ENCODE assay signal across 16 cellular contexts in the genomic region with DNA sequence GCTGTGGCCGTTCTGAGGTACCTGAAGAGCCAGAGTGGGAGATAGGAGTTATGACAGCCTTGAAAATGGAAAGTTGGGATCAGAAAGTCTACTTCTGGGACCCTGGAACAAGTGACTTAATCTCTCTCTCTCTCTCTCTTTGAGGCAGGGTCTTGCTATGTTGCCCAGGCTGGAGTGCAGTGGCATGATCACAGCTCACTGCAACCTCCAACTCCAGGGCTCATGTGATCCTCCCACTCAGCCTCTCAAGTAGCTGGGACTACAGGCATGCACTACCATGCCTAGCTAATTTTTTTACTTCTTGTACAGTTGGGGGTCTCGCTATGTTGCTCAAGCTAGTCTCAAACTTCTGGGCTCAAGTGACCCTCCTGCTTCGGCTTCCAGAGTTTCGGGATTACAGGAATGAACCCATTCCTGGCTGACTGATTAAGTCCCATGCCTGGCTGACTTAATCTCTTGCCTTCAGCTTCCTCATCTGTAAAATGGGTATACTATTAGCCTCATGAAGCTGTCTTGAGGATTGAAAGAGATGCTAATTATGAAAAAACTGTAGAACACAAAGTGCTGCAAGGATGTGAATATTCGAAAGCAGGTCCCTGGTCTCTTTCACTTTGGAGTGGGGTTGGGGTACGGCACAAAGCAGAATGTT.
A peak's percentile ranks its signal among the peaks of the same experiment; 100 is the strongest.
DNase-seq lines count a peak whose midpoint lies in the region; ATAC-seq and TF ChIP-seq lines count a peak whose summit lies in the region.
"Had no signal": no experiment of that assay in that cellular context is flagged by ENCODE, and none has a peak within 500 bp of the region (broad histone marks: within the 10 kb centered on the region; RNA-seq: fewer than 3 reads in every experiment).

No MANE protein-coding gene starts in this region.

- H3K9me3 Mint-ChIP-seq in T-helper 2 cell treated with Interferon-gamma antibody and Interleukin-4, amounts not matched to agents 5 μg/mL and 100 μg/mL, for 36 hours: no peaks in the 10 kb centered on the region
- H3K9me3 Mint-ChIP-seq: activated CD8-positive, alpha-beta T cell treated with anti-CD3 and anti-CD28 coated beads for 36 hours; activated T-helper 17 cell treated with anti-CD3 and anti-CD28 coated beads, Interleukin-2, amount 50 U/mL, for 72 hours; dendritic cell treated with granulocyte-macrophage colony-stimulating factor and Interleukin-4, amounts not matched to agents 40 ng/mL and 50 ng/mL, for 4 days; neural crest cell had no signal

- POLR2A ChIA-PET in SK-N-SH (lab: Yijun Ruan, JAX): no interaction called here
- POLR2A ChIA-PET in PC-3 (lab: Charles Lee; ENCODE audit: unreplicated experiment): interaction anchor here (0.6 kb wide), 1 partner anchor 46 kb away, joined by 4 read pairs; no protein-coding TSS in a partner anchor

- TF ChIP-seq RAD21 in SK-N-SH (IDR thresholded peaks at IDR 0.05; ENCODE audit: low read length): no peak

- no peaks in the 10 kb centered on the region for H3K27me3 ChIP-seq in effector memory CD4-positive, alpha-beta T cell (replicated peaks; ENCODE audit: control insufficient read depth, insufficient read depth, low read length, poor library complexity, severe bottlenecking)
- H3K27me3 ChIP-seq in sigmoid colon: no peaks in the 10 kb centered on the region
- no peaks in the 10 kb centered on the region for H3K27me3 ChIP-seq in SK-N-SH (ENCODE audit: insufficient read depth)
- H3K27me3 ChIP-seq in PC-3 (ENCODE audit: low read length): no peaks in the 10 kb centered on the region
- H3K27me3 ChIP-seq: tibial artery had no signal

- peak; percentile 1 for ATAC-seq in HG03521 (IDR thresholded peaks at IDR 0.05; ENCODE audit: unreplicated experiment)
- no peak for ATAC-seq in PC-3

- H3K79me2 ChIP-seq in SK-N-SH (ENCODE audit: insufficient read depth) (peaks cover 43% of the 10 kb centered on the region; the same call in 1 of the 2 replicates), PC-3 (ENCODE audit: low read length) (peaks cover 12% of the 10 kb centered on the region; the same call in 1 of the 2 replicates)

- H3K27ac ChIP-seq in effector memory CD4-positive, alpha-beta T cell (ENCODE audit: insufficient read depth, low read length, poor library complexity, severe bottlenecking): peak overlapping the region; percentile 56
- peak overlapping the region; percentile 27 to 64 (median 40) for H3K27ac ChIP-seq in sigmoid colon
- H3K27ac ChIP-seq in SK-N-SH (ENCODE audit: low read depth in 2 of 2, low read length in 1 of 2): no peak overlapping the region
- no peak overlapping the region for H3K27ac ChIP-seq in PC-3 (ENCODE audit: low read length)
- H3K27ac ChIP-seq: 22Rv1, tibial artery had no signal

- intact Hi-C loops in sigmoid colon (cut with DNase I): no loop called here
- intact Hi-C loops in PC-3 (cut with micrococcal nuclease): no loop called here

- no peaks in the 10 kb centered on the region for H3K9me3 ChIP-seq in effector memory CD4-positive, alpha-beta T cell (ENCODE audit: control insufficient read depth, low read length)
- no peaks in the 10 kb centered on the region for H3K9me3 ChIP-seq in sigmoid colon
- no peaks in the 10 kb centered on the region for H3K9me3 ChIP-seq in SK-N-SH
- H3K9me3 ChIP-seq in PC-3 (ENCODE audit: low read length): no peaks in the 10 kb centered on the region
- H3K9me3 ChIP-seq: tibial artery had no signal

- H3K4me2 ChIP-seq in SK-N-SH: no peak overlapping the region
- H3K4me2 ChIP-seq in PC-3 (ENCODE audit: low read length): no peak overlapping the region

- H2AFZ ChIP-seq in SK-N-SH (ENCODE audit: low read depth) (no peak overlapping the region), PC-3 (ENCODE audit: low read length) (no peak overlapping the region)

- peaks cover 36% of the 10 kb centered on the region for H3K4me1 Mint-ChIP-seq in T-helper 2 cell treated with Interferon-gamma antibody and Interleukin-4, amounts not matched to agents 5 μg/mL and 100 μg/mL, for 36 hours (ENCODE audit: low read depth)

- no peaks in the 10 kb centered on the region for H4K20me1 ChIP-seq in SK-N-SH (ENCODE audit: insufficient read depth)
- no peaks in the 10 kb centered on the region for H4K20me1 ChIP-seq in PC-3 (ENCODE audit: low read length)

- peaks cover 17% of the 10 kb centered on the region for H3K27me3 Mint-ChIP-seq in T-helper 2 cell treated with Interferon-gamma antibody and Interleukin-4, amounts not matched to agents 5 μg/mL and 100 μg/mL, for 36 hours (ENCODE audit: low read depth)
- H3K27me3 Mint-ChIP-seq: activated CD8-positive, alpha-beta T cell treated with anti-CD3 and anti-CD28 coated beads for 36 hours; activated T-helper 17 cell treated with anti-CD3 and anti-CD28 coated beads, Interleukin-2, amount 50 U/mL, for 72 hours; dendritic cell treated with granulocyte-macrophage colony-stimulating factor and Interleukin-4, amounts not matched to agents 40 ng/mL and 50 ng/mL, for 4 days had no signal

- TF ChIP-seq POLR2A in sigmoid colon (IDR thresholded peaks at IDR 0.05): no peak

- peaks cover 5% of the 10 kb centered on the region for H3K36me3 Mint-ChIP-seq in T-helper 2 cell treated with Interferon-gamma antibody and Interleukin-4, amounts not matched to agents 5 μg/mL and 100 μg/mL, for 36 hours (ENCODE audit: low read depth)

- no peak for TF ChIP-seq CTCF in sigmoid colon (IDR thresholded peaks at IDR 0.05)
- TF ChIP-seq CTCF in SK-N-SH (IDR thresholded peaks at IDR 0.05): no peak
- TF ChIP-seq CTCF in PC-3 (conservative IDR thresholded peaks at IDR 0.05; ENCODE audit: low read depth, low read length): no peak

- no peaks in the 10 kb centered on the region for H3K36me3 ChIP-seq in effector memory CD4-positive, alpha-beta T cell (ENCODE audit: control insufficient read depth, insufficient read depth, low read length)
- H3K36me3 ChIP-seq in sigmoid colon (no peaks in the 10 kb centered on the region), SK-N-SH (replicated peaks in 1 of 2; ENCODE audit: control insufficient read depth in 1 of 2, insufficient read depth in 2 of 2, low read length in 1 of 2) (peaks cover 0 to 1% of the 10 kb centered on the region in 2 experiments), PC-3 (ENCODE audit: low read depth, low read length) (no peaks in the 10 kb centered on the region)
- H3K36me3 ChIP-seq: tibial artery had no signal

- H3K27ac Mint-ChIP-seq in T-helper 2 cell treated with Interferon-gamma antibody and Interleukin-4, amounts not matched to agents 5 μg/mL and 100 μg/mL, for 36 hours: peak overlapping the region; percentile 59
- H3K27ac Mint-ChIP-seq: activated CD8-positive, alpha-beta T cell treated with anti-CD3 and anti-CD28 coated beads for 36 hours; activated T-helper 17 cell treated with anti-CD3 and anti-CD28 coated beads, Interleukin-2, amount 50 U/mL, for 72 hours; dendritic cell treated with granulocyte-macrophage colony-stimulating factor and Interleukin-4, amounts not matched to agents 40 ng/mL and 50 ng/mL, for 4 days had no signal

- peaks cover 49% of the 10 kb centered on the region for H3K4me1 ChIP-seq in effector memory CD4-positive, alpha-beta T cell (ENCODE audit: control insufficient read depth, insufficient read depth, low read length, poor library complexity, severe bottlenecking)
- H3K4me1 ChIP-seq in sigmoid colon (peaks cover 0 to 21% (median 12%) of the 10 kb centered on the region in 4 donors), SK-N-SH (ENCODE audit: control insufficient read depth in 1 of 2, insufficient read depth in 2 of 2, low read depth in 1 of 2, low read length in 1 of 2) (peaks cover 0 to 8% of the 10 kb centered on the region in 2 experiments; a peak in 2 of 4 replicates), PC-3 (ENCODE audit: insufficient read depth, low read length) (peaks cover 4% of the 10 kb centered on the region)
- H3K4me1 ChIP-seq: tibial artery had no signal

- DNase-seq in T-helper 2 cell treated with Interferon-gamma antibody and Interleukin-4, amounts not matched to agents 5 μg/mL and 100 μg/mL, for 36 hours (ENCODE audit: low spot score): no peak
- DNase-seq in T-helper 2 cell (no peak), sigmoid colon (no peak), SK-N-SH (no peak), PC-3 (no peak), DMS79 (lab: John Stamatoyannopoulos, UW) (no peak)
- DNase-seq in effector memory CD4-positive, alpha-beta T cell: no peak
- DNase-seq: NCI-H146, NCI-H446 had no signal

- 82 to 83% methylated on average over 6 of the region's 6 CpGs for WGBS in sigmoid colon, 2 donors
- WGBS in SK-N-SH (ENCODE audit: low lambda C conversion rate): 84% methylated on average over 6 of the region's 6 CpGs

- no peak overlapping the region for H3K9ac ChIP-seq in SK-N-SH
- no peak overlapping the region for H3K9ac ChIP-seq in PC-3 (ENCODE audit: low read length)

- H3K4me3 Mint-ChIP-seq in T-helper 2 cell treated with Interferon-gamma antibody and Interleukin-4, amounts not matched to agents 5 μg/mL and 100 μg/mL, for 36 hours: no peak overlapping the region
- H3K4me3 Mint-ChIP-seq: activated CD8-positive, alpha-beta T cell treated with anti-CD3 and anti-CD28 coated beads for 36 hours; activated T-helper 17 cell treated with anti-CD3 and anti-CD28 coated beads, Interleukin-2, amount 50 U/mL, for 72 hours; dendritic cell treated with granulocyte-macrophage colony-stimulating factor and Interleukin-4, amounts not matched to agents 40 ng/mL and 50 ng/mL, for 4 days; neural crest cell had no signal

- no peak for TF ChIP-seq EP300 in sigmoid colon (IDR thresholded peaks at IDR 0.05)
- TF ChIP-seq EP300 in SK-N-SH (IDR thresholded peaks at IDR 0.05; ENCODE audit: borderline replicate concordance in 1 of 2, low read depth in 1 of 2, low read length in 1 of 2): no peak

- H3F3A ChIP-seq in SK-N-SH (replicated peaks; ENCODE audit: insufficient read depth) (peaks cover 7% of the 10 kb centered on the region), PC-3 (ENCODE audit: low read length, unreplicated experiment) (no peaks in the 10 kb centered on the region)

- H3K9me2 ChIP-seq in SK-N-SH (no peaks in the 10 kb centered on the region), PC-3 (replicated peaks; ENCODE audit: low read length) (no peaks in the 10 kb centered on the region)

- H3K4me3 ChIP-seq in effector memory CD4-positive, alpha-beta T cell (ENCODE audit: insufficient read depth, low read depth, low read length, poor library complexity, severe bottlenecking): peak overlapping the region; percentile 4
- no peak overlapping the region for H3K4me3 ChIP-seq in sigmoid colon
- H3K4me3 ChIP-seq in SK-N-SH (ENCODE audit: low read depth in 2 of 2, low read length in 1 of 2): no peak overlapping the region
- no peak overlapping the region for H3K4me3 ChIP-seq in PC-3 (ENCODE audit: low read length)
- H3K4me3 ChIP-seq: tibial artery had no signal

- BruUV-seq in PC-3 (replicated peaks; lab: Mats Ljungman, UMichigan): no TSS peak

- CTCF ChIA-PET in SK-N-SH (lab: Yijun Ruan, JAX): interaction anchor here (1.1 kb wide), 1 partner anchor 9 kb away, joined by 4 read pairs; no protein-coding TSS in a partner anchor
- CTCF ChIA-PET in PC-3 (lab: Charles Lee): no interaction called here

TF ChIP-seq in SK-N-SH, 30 proteins besides CTCF, POLR2A, EP300 and RAD21 (continues in another document):
- TF ChIP-seq POLR2AphosphoS5 (IDR thresholded peaks at IDR 0.05; ENCODE audit: low read depth, low read length) (no peak), EZH2phosphoT487 (IDR thresholded peaks at IDR 0.05; ENCODE audit: borderline replicate concordance, low read depth) (no peak), CHD2 (IDR thresholded peaks at IDR 0.05; ENCODE audit: low read length, partially characterized antibody) (no peak), FOXJ3 (CRISPR knock-in tag; IDR thresholded peaks at IDR 0.05) (no peak), RFX5 (IDR thresholded peaks at IDR 0.05; ENCODE audit: low read length) (no peak)

Comparison
In these comparisons a context has a peak if more than half of its experiments do, and no peak if none do; other contexts are left out.
1. H3K27ac ChIP-seq: peak in effector memory CD4-positive, alpha-beta T cell (single experiment) and sigmoid colon (4 of 4); none in SK-N-SH (0 of 2) and PC-3 (single experiment).